Comparison of ENCODE assay signal across 18 cellular contexts in genomic region chr1:172351347-172351746, GRCh38.
DNase-seq lines count a peak whose midpoint lies in the region; ATAC-seq, FAIRE-seq and TF ChIP-seq lines count a peak whose summit lies in the region.
"Had no signal": no experiment of that assay in that cellular context is flagged by ENCODE, and none has a peak within 500 bp of the region (broad histone marks: within the 10 kb centered on the region; RNA-seq: fewer than 3 reads in every experiment).

No MANE protein-coding gene starts in this region.

- ATAC-seq in A549 (peak in 1 of 2 experiments; percentile 42; a peak in 3 of 6 replicates), lower lobe of right lung (no peak), GM18858 (IDR thresholded peaks at IDR 0.05; ENCODE audit: unreplicated experiment) (no peak)
- ATAC-seq: activated T-cell treated with anti-CD3 and anti-CD28 coated beads, Interleukin-2, amount 50 U/mL, for 4 hours; left lobe of liver had no signal

- no peak overlapping the region for H3K27ac Mint-ChIP-seq in HFFc6

- peak overlapping the region; percentile 58 to 79 for H3K27ac ChIP-seq in A549
- no peak overlapping the region for H3K27ac ChIP-seq in lower lobe of right lung
- H3K27ac ChIP-seq in spleen: peak overlapping the region in 1 of 8 donors; percentile 9

- intact Hi-C loops in lower lobe of right lung (cut with DNase I) (no loop called here), spleen (cut with DNase I; ENCODE audit: low total_unique reads) (no loop called here)

- CTCF ChIA-PET in A549 (lab: Yijun Ruan, JAX): interaction anchor here (1.0 to 1.9 kb wide), 2 partner anchors 12 to 43 kb away, joined by 4 to 5 read pairs; no protein-coding TSS in a partner anchor

- H3K36me3 ChIP-seq in lower lobe of right lung (no peaks in the 10 kb centered on the region), BE2C (no peaks in the 10 kb centered on the region), spleen (no peaks in the 10 kb centered on the region)
- H3K36me3 ChIP-seq: adrenal gland, heart right ventricle had no signal

- TF ChIP-seq POLR2A in A549 (IDR thresholded peaks at IDR 0.05; ENCODE audit: low read length) (no peak), spleen (IDR thresholded peaks at IDR 0.05) (no peak)

- peaks cover 12% of the 10 kb centered on the region for H3K9me3 Mint-ChIP-seq in HFFc6

- H3K4me1 Mint-ChIP-seq in HFFc6 (ENCODE audit: low read depth): peaks cover 53% of the 10 kb centered on the region

- H3K4me2 ChIP-seq in A549: peak overlapping the region; percentile 61

- FAIRE-seq in A549 (lab: Jason Lieb, UNC): no peak

- H3K4me3 ChIP-seq in A549 (no peak overlapping the region), astrocyte of the spinal cord (ENCODE audit: low read depth, low read length) (no peak overlapping the region), lower lobe of right lung (no peak overlapping the region), BE2C (ENCODE audit: low read depth, low read length) (no peak overlapping the region), spleen (no peak overlapping the region)
- H3K4me3 ChIP-seq: adrenal gland, heart right ventricle had no signal

- no peak for TF ChIP-seq RAD21 in A549 (conservative IDR thresholded peaks at IDR 0.05 in 1 of 2, IDR thresholded peaks at IDR 0.05 in 1 of 2)

- H3K9me3 ChIP-seq in A549 (peaks cover 20% of the 10 kb centered on the region; the same call in 2 of the 3 replicates), lower lobe of right lung (no peaks in the 10 kb centered on the region), BE2C (no peaks in the 10 kb centered on the region), spleen (peaks cover 0 to 23% (median 19%) of the 10 kb centered on the region in 8 donors)

- POLR2A ChIA-PET in A549 (lab: Yijun Ruan, JAX): interaction anchor here (0.9 to 2.2 kb wide), 2 partner anchors 29 to 30 kb away, joined by 3 to 9 read pairs; no protein-coding TSS in a partner anchor

- no peak for TF ChIP-seq EP300 in A549 (IDR thresholded peaks at IDR 0.05)

- no peak for DNase-seq in A549 (ENCODE audit: low read depth in 1 of 2, low spot score in 1 of 2)
- DNase-seq in HFFc6: peak; percentile 3
- peak; percentile 61 for DNase-seq in astrocyte of the spinal cord (ENCODE audit: low read depth, low spot score)
- DNase-seq in left kidney (ENCODE audit: low read depth, low spot score): peak; percentile 76
- DNase-seq in lower lobe of right lung: no peak
- no peak for DNase-seq in BE2C
- no peak for DNase-seq in spleen
- DNase-seq: activated CD4-positive, alpha-beta T cell treated with anti-CD3 and anti-CD28 coated beads for 1 hour; activated T-cell treated with anti-CD3 and anti-CD28 coated beads, Interleukin-2, amount 50 U/mL, for 4 hours; H7; heart right ventricle; NCI-H1436 treated with DMSO at 0.1 percent for 48 hours; NCI-H774; stimulated activated CD4-positive, alpha-beta T cell treated with anti-CD3 and anti-CD28 coated beads, Interleukin-15, amount 100 ng/mL, for 24 hours; stimulated activated CD8-positive, alpha-beta memory T cell treated with anti-CD3 and anti-CD28 coated beads, Interleukin-4, amount 100 ng/mL, for 48 hours had no signal

- no peaks in the 10 kb centered on the region for H3K27me3 ChIP-seq in lower lobe of right lung (ENCODE audit: low read depth)
- no peaks in the 10 kb centered on the region for H3K27me3 ChIP-seq in BE2C
- no peaks in the 10 kb centered on the region for H3K27me3 ChIP-seq in spleen (replicated peaks in 1 of 7)
- H3K27me3 ChIP-seq: adrenal gland, heart right ventricle had no signal

- no peaks in the 10 kb centered on the region for H3K27me3 Mint-ChIP-seq in HFFc6 (ENCODE audit: insufficient read depth)

- in situ Hi-C loops in astrocyte of the spinal cord (cut with HindIII; ENCODE audit: low sequenced_read_pairs): no loop called here

- H3K36me3 Mint-ChIP-seq in HFFc6 (ENCODE audit: low read depth): peaks cover 13% of the 10 kb centered on the region

- H3K4me1 ChIP-seq in A549 (peaks cover 62% of the 10 kb centered on the region), lower lobe of right lung (no peaks in the 10 kb centered on the region), BE2C (no peaks in the 10 kb centered on the region), spleen (peaks cover 0 to 13% (median 2%) of the 10 kb centered on the region in 6 donors)

- no peak overlapping the region for H3K4me3 Mint-ChIP-seq in HFFc6
- H3K4me3 Mint-ChIP-seq: activated T-cell treated with anti-CD3 and anti-CD28 coated beads, Interleukin-2, amount 50 U/mL, for 4 hours had no signal

- no peak for TF ChIP-seq CTCF in A549 (IDR thresholded peaks at IDR 0.05)
- TF ChIP-seq CTCF in HFFc6 (IDR thresholded peaks at IDR 0.05): no peak
- no peak for TF ChIP-seq CTCF in astrocyte of the spinal cord (IDR thresholded peaks at IDR 0.05; ENCODE audit: low read depth, low read length)
- no peak for TF ChIP-seq CTCF in lower lobe of right lung (IDR thresholded peaks at IDR 0.05)
- TF ChIP-seq CTCF in BE2C (IDR thresholded peaks at IDR 0.05; ENCODE audit: low read depth, low read length): no peak
- no peak for TF ChIP-seq CTCF in spleen (IDR thresholded peaks at IDR 0.05 in 8 of 11, conservative IDR thresholded peaks at IDR 0.05 in 3 of 11)

TF ChIP-seq in A549, 52 proteins besides CTCF, POLR2A, EP300 and RAD21:
- TF ChIP-seq, protein P1, sequence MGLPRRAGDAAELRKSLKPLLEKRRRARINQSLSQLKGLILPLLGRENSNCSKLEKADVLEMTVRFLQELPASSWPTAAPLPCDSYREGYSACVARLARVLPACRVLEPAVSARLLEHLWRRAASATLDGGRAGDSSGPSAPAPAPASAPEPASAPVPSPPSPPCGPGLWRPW (IDR thresholded peaks at IDR 0.05): no peak
- TF ChIP-seq MAFK (IDR thresholded peaks at IDR 0.05; ENCODE audit: partially characterized antibody): peak; percentile 73

Comparison
In these comparisons a context has a peak if more than half of its experiments do, and no peak if none do; other contexts are left out.
1. DNase-seq: peak in HFFc6 (single experiment), astrocyte of the spinal cord (single experiment) and left kidney (single experiment); none in A549 (0 of 2), lower lobe of right lung (single experiment), BE2C (single experiment) and spleen (single experiment).